ENCODE assay signal across 1 cellular context in genomic region chr15:74541494-74542191, GRCh38.
TF ChIP-seq lines count a peak whose summit lies in the region.

No MANE protein-coding gene starts in this region.

TF ChIP-seq in HEK293, 187 proteins besides CTCF, POLR2A, EP300 and RAD21 (continued from another document):
- TF ChIP-seq PATZ1 (tag by site-specific recombination; IDR thresholded peaks at IDR 0.05) (peak; percentile 95), SCRT2 (tag by site-specific recombination; IDR thresholded peaks at IDR 0.05) (no peak), ZNF529 (tag by site-specific recombination; IDR thresholded peaks at IDR 0.05; ENCODE audit: insufficient replicate concordance) (no peak), ZSCAN16 (tag by site-specific recombination; IDR thresholded peaks at IDR 0.05) (no peak), GLIS1 (tag by site-specific recombination; IDR thresholded peaks at IDR 0.05) (peak; percentile 94), ZXDB (tag by site-specific recombination; IDR thresholded peaks at IDR 0.05) (peak; percentile 71), ZNF704 (tag by site-specific recombination; IDR thresholded peaks at IDR 0.05) (no peak), TRIM28 (IDR thresholded peaks at IDR 0.05; ENCODE audit: borderline replicate concordance, low read length) (no peak), ZBTB49 (tag by site-specific recombination; IDR thresholded peaks at IDR 0.05; ENCODE audit: low read depth) (no peak), ZNF48 (tag by site-specific recombination; IDR thresholded peaks at IDR 0.05) (no peak), ZNF354C (tag by site-specific recombination; IDR thresholded peaks at IDR 0.05; ENCODE audit: borderline replicate concordance, low read depth) (no peak), SP7 (tag by site-specific recombination; IDR thresholded peaks at IDR 0.05) (peak; percentile 78), ZBTB26 (tag by site-specific recombination; optimal IDR thresholded peaks at IDR 0.05) (peak; percentile 38), ZNF707 (tag by site-specific recombination; IDR thresholded peaks at IDR 0.05) (no peak), KLF16 (tag by site-specific recombination; IDR thresholded peaks at IDR 0.05) (peak; percentile 38; the same call in 1 of the 2 replicates), ZNF423 (tag by site-specific recombination; IDR thresholded peaks at IDR 0.05) (no peak; the same call in 1 of the 2 replicates), ZNF26 (tag by site-specific recombination; IDR thresholded peaks at IDR 0.05) (no peak), ZNF157 (tag by site-specific recombination; IDR thresholded peaks at IDR 0.05) (no peak), ZNF830 (tag by site-specific recombination; IDR thresholded peaks at IDR 0.05; ENCODE audit: low read depth) (no peak), ZBTB20 (tag by site-specific recombination; IDR thresholded peaks at IDR 0.05) (peak; percentile 94), ZNF776 (tag by site-specific recombination; IDR thresholded peaks at IDR 0.05; ENCODE audit: borderline replicate concordance) (no peak), ZBTB8A (tag by site-specific recombination; IDR thresholded peaks at IDR 0.05) (peak; percentile 80)
- TF ChIP-seq, protein P1, sequence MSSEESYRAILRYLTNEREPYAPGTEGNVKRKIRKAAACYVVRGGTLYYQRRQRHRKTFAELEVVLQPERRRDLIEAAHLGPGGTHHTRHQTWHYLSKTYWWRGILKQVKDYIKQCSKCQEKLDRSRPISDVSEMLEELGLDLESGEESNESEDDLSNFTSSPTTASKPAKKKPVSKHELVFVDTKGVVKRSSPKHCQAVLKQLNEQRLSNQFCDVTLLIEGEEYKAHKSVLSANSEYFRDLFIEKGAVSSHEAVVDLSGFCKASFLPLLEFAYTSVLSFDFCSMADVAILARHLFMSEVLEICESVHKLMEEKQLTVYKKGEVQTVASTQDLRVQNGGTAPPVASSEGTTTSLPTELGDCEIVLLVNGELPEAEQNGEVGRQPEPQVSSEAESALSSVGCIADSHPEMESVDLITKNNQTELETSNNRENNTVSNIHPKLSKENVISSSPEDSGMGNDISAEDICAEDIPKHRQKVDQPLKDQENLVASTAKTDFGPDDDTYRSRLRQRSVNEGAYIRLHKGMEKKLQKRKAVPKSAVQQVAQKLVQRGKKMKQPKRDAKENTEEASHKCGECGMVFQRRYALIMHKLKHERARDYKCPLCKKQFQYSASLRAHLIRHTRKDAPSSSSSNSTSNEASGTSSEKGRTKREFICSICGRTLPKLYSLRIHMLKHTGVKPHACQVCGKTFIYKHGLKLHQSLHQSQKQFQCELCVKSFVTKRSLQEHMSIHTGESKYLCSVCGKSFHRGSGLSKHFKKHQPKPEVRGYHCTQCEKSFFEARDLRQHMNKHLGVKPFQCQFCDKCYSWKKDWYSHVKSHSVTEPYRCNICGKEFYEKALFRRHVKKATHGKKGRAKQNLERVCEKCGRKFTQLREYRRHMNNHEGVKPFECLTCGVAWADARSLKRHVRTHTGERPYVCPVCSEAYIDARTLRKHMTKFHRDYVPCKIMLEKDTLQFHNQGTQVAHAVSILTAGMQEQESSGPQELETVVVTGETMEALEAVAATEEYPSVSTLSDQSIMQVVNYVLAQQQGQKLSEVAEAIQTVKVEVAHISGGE (tag by site-specific recombination; conservative IDR thresholded peaks at IDR 0.05; ENCODE audit: low read depth), result peak; percentile 58
- TF ChIP-seq, protein P2, sequence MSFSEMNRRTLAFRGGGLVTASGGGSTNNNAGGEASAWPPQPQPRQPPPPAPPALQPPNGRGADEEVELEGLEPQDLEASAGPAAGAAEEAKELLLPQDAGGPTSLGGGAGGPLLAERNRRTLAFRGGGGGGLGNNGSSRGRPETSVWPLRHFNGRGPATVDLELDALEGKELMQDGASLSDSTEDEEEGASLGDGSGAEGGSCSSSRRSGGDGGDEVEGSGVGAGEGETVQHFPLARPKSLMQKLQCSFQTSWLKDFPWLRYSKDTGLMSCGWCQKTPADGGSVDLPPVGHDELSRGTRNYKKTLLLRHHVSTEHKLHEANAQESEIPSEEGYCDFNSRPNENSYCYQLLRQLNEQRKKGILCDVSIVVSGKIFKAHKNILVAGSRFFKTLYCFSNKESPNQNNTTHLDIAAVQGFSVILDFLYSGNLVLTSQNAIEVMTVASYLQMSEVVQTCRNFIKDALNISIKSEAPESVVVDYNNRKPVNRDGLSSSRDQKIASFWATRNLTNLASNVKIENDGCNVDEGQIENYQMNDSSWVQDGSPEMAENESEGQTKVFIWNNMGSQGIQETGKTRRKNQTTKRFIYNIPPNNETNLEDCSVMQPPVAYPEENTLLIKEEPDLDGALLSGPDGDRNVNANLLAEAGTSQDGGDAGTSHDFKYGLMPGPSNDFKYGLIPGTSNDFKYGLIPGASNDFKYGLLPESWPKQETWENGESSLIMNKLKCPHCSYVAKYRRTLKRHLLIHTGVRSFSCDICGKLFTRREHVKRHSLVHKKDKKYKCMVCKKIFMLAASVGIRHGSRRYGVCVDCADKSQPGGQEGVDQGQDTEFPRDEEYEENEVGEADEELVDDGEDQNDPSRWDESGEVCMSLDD (tag by site-specific recombination; IDR thresholded peaks at IDR 0.05), result peak; percentile 78
